1 cellular context compared by ENCODE assay signal in genomic region chr1:86695400-86695799, GRCh38.
TF ChIP-seq lines count a peak whose summit lies in the region.

No MANE protein-coding gene starts in this region.

TF ChIP-seq in HepG2, 621 proteins besides CTCF, POLR2A, EP300 and RAD21 (continued from another document):
- TF ChIP-seq, protein P1, sequence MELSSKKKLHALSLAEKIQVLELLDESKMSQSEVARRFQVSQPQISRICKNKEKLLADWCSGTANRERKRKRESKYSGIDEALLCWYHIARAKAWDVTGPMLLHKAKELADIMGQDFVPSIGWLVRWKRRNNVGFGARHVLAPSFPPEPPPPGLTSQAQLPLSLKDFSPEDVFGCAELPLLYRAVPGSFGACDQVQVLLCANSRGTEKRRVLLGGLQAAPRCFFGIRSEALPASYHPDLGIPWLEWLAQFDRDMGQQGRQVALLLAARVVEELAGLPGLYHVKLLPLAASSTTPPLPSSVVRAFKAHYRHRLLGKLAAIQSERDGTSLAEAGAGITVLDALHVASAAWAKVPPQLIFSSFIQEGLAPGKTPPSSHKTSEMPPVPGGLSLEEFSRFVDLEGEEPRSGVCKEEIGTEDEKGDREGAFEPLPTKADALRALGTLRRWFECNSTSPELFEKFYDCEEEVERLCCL (CRISPR knock-in tag; IDR thresholded peaks at IDR 0.05; ENCODE audit: borderline replicate concordance), result no peak
- TF ChIP-seq RFX5 (IDR thresholded peaks at IDR 0.05; ENCODE audit: low read depth, low read length) (no peak), SMC3 (IDR thresholded peaks at IDR 0.05; ENCODE audit: low read length) (no peak), FOXC1 (CRISPR knock-in tag; IDR thresholded peaks at IDR 0.05; ENCODE audit: borderline replicate concordance) (no peak), DRAP1 (CRISPR knock-in tag; IDR thresholded peaks at IDR 0.05) (no peak), THRA (CRISPR knock-in tag; IDR thresholded peaks at IDR 0.05; ENCODE audit: borderline replicate concordance) (no peak)
- TF ChIP-seq, protein P2, sequence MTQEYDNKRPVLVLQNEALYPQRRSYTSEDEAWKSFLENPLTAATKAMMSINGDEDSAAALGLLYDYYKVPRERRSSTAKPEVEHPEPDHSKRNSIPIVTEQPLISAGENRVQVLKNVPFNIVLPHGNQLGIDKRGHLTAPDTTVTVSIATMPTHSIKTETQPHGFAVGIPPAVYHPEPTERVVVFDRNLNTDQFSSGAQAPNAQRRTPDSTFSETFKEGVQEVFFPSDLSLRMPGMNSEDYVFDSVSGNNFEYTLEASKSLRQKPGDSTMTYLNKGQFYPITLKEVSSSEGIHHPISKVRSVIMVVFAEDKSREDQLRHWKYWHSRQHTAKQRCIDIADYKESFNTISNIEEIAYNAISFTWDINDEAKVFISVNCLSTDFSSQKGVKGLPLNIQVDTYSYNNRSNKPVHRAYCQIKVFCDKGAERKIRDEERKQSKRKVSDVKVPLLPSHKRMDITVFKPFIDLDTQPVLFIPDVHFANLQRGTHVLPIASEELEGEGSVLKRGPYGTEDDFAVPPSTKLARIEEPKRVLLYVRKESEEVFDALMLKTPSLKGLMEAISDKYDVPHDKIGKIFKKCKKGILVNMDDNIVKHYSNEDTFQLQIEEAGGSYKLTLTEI (CRISPR knock-in tag; conservative IDR thresholded peaks at IDR 0.05), result no peak
